Comparison of ENCODE assay signal across 8 cellular contexts in the genomic region with DNA sequence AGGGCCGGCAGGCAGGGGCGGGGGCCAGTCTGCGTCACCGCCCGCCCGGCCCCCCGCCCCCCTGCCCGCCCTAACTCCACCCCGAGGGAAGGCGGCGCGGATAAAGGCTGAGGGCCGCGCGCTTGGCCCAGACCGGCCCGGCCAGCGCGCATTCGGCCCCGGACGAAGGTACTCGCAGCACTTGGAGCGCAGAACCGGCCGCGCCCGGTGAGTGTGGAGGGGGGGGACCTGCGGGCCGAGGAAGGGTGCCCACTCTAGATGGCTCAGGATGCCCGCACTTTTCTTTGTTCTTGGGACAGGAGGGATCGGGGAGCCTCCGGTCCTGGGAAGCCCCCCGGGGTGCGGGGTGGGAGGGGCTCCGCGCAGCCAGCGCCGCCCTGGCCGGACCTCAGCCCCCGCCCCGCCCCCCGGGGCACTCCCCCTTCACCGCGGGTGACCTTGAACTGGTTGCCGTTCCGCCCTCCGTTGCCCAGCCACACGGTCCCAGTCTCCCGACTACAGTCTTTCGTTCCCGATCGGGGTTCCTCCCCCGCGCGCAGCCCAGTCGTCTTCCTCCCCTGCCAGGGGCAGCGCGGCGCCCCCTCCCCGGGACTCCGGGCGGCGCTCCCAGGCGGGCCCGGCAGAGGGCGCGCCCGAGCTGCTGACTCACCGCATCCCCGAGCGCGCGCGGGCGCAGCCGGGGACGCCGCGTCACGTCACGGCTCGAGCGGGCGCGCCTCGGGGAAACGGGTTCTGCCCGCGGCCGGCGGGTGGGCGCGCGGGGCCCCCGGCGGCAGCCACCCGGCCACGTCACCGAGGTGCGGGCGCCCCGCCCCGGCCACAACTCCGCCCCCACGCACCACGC. TPM values are rescaled to one million over a fixed set of nuclear protein-coding genes. Genes with fewer than 3 reads are reported as not detected.
A peak's percentile ranks its signal among the peaks of the same experiment; 100 is the strongest.
DNase-seq lines count a peak whose midpoint lies in the region; ATAC-seq and TF ChIP-seq lines count a peak whose summit lies in the region.

A gene (plus strand): TSS at position 130 of the 844 bp plus-strand sequence. CDS start 1,714 bp downstream, outside the sequence.

- peak within 1 kb of the TSS; percentile 89 for H3K27ac ChIP-seq in Karpas-422 (ENCODE audit: low read length)

- peaks cover 10% of the 10 kb centered on the region; the same call in 1 of the 2 replicates for H3K4me1 ChIP-seq in ES-I3 (ENCODE audit: insufficient read depth, low read length)
- H3K4me1 ChIP-seq in Karpas-422 (ENCODE audit: low read length) = peaks cover 57% of the 10 kb centered on the region

- TF ChIP-seq CTCF in astrocyte of the cerebellum (IDR thresholded peaks at IDR 0.05; ENCODE audit: low read depth, low read length, missing control alignments) = peak; percentile 63

- H3K9me3 ChIP-seq in ES-I3 (ENCODE audit: control insufficient read depth, insufficient read depth, low read length) = no peaks in the 10 kb centered on the region
- H3K9me3 ChIP-seq in Karpas-422 (ENCODE audit: low read length) = no peaks in the 10 kb centered on the region

- in situ Hi-C loops in astrocyte of the cerebellum (cut with HindIII; ENCODE audit: low sequenced_read_pairs) = no loop called here

- H3K79me2 ChIP-seq in Karpas-422 (ENCODE audit: low read length) = peaks cover 26% of the 10 kb centered on the region

- H3K9me3 Mint-ChIP-seq in T-helper 1 cell treated with Interleukin-12 subunit alpha and Interleukin-12 subunit beta and Interleukin-4 antibody, amounts not matched to agents 30 μg/mL and 1 μg/mL, for 36 hours = no peaks in the 10 kb centered on the region

- peaks cover 18% of the 10 kb centered on the region for H3K36me3 Mint-ChIP-seq in T-helper 1 cell treated with Interleukin-12 subunit alpha and Interleukin-12 subunit beta and Interleukin-4 antibody, amounts not matched to agents 30 μg/mL and 1 μg/mL, for 36 hours (ENCODE audit: low read depth)

- H3K27me3 Mint-ChIP-seq in T-helper 1 cell treated with Interleukin-12 subunit alpha and Interleukin-12 subunit beta and Interleukin-4 antibody, amounts not matched to agents 30 μg/mL and 1 μg/mL, for 36 hours (ENCODE audit: low read depth) = no peaks in the 10 kb centered on the region

- peak within 1 kb of the TSS; percentile 80 for H3K4me2 ChIP-seq in Karpas-422 (ENCODE audit: low read depth, low read length, poor library complexity, severe bottlenecking)

- no peaks in the 10 kb centered on the region for H3K9me2 ChIP-seq in Karpas-422 (replicated peaks; ENCODE audit: insufficient read depth, low read length)

- H3K36me3 ChIP-seq in ES-I3 (ENCODE audit: insufficient read depth, low read length) (peaks cover 8% of the 10 kb centered on the region), Karpas-422 (ENCODE audit: insufficient read depth, low read length) (peaks cover 8% of the 10 kb centered on the region)

- DNase-seq in Karpas-422 = peak; percentile 92
- DNase-seq in astrocyte of the cerebellum (ENCODE audit: low read depth) = no peak
- peak; percentile 62 to 73 for DNase-seq in hippocampal formation (lab: John Stamatoyannopoulos, UW)
- peak; percentile 92 for DNase-seq in sciatic nerve (ENCODE audit: low spot score)
- DNase-seq in middle frontal gyrus (ENCODE audit: extremely low spot score, low spot score) = no peak

- ATAC-seq in GM21619 (IDR thresholded peaks at IDR 0.05; ENCODE audit: unreplicated experiment) = peak; percentile 26
- ATAC-seq in sciatic nerve = peak; percentile 19

- H4K20me1 ChIP-seq in Karpas-422 (ENCODE audit: insufficient read depth, low read depth, low read length) = peaks cover 12% of the 10 kb centered on the region; the same call in 1 of the 2 replicates

- H3K4me3 ChIP-seq in Karpas-422 (ENCODE audit: low read length) (peak within 1 kb of the TSS; percentile 86), astrocyte of the cerebellum (ENCODE audit: low read depth, low read length) (peak within 1 kb of the TSS; percentile 64)

- H3K4me1 Mint-ChIP-seq in T-helper 1 cell treated with Interleukin-12 subunit alpha and Interleukin-12 subunit beta and Interleukin-4 antibody, amounts not matched to agents 30 μg/mL and 1 μg/mL, for 36 hours (ENCODE audit: low read depth) = peaks cover 8% of the 10 kb centered on the region

- peak within 1 kb of the TSS; percentile 77 for H3K4me3 Mint-ChIP-seq in T-helper 1 cell treated with Interleukin-12 subunit alpha and Interleukin-12 subunit beta and Interleukin-4 antibody, amounts not matched to agents 30 μg/mL and 1 μg/mL, for 36 hours

- H3K9ac ChIP-seq in ES-I3 (ENCODE audit: low read depth, low read length) (peak within 1 kb of the TSS; percentile 86), Karpas-422 (ENCODE audit: low read length) (peak within 1 kb of the TSS; percentile 89)

- no peak within 1 kb of the TSS for H2AFZ ChIP-seq in Karpas-422 (ENCODE audit: low read length)

- intact Hi-C loops in sciatic nerve (cut with DNase I) = no loop called here

- no peaks in the 10 kb centered on the region for H3K27me3 ChIP-seq in Karpas-422 (ENCODE audit: low read length)

- peak within 1 kb of the TSS; percentile 84 for H3K27ac Mint-ChIP-seq in T-helper 1 cell treated with Interleukin-12 subunit alpha and Interleukin-12 subunit beta and Interleukin-4 antibody, amounts not matched to agents 30 μg/mL and 1 μg/mL, for 36 hours

RNA-seq across cellular contexts. Expression of the gene that starts here (rescaled TPM):
- total RNA-seq in Karpas-422 (2014; rRNA removed; shearing (Covaris generic); ENCODE audit: low replicate concordance) = 21.4 and 40.5 TPM in 2 replicates
- total RNA-seq in sciatic nerve = 117 TPM

Comparison
In these comparisons a context has a peak if more than half of its experiments do, and no peak if none do; other contexts are left out.
1. DNase-seq: peak in Karpas-422 (single experiment), hippocampal formation (2 of 2) and sciatic nerve (single experiment); none in astrocyte of the cerebellum (single experiment) and middle frontal gyrus (single experiment).